In genomic region chr15:28103831-28104230, GRCh38 we compare ENCODE assay signal across 16 cellular contexts. TPM values are rescaled to one million over a fixed set of nuclear protein-coding genes. Genes with fewer than 3 reads are reported as not detected.
A peak's percentile ranks its signal among the peaks of the same experiment; 100 is the strongest.
DNase-seq lines count a peak whose midpoint lies in the region; ATAC-seq and TF ChIP-seq lines count a peak whose summit lies in the region.
"Had no signal": no experiment of that assay in that cellular context is flagged by ENCODE, and none has a peak within 500 bp of the region (broad histone marks: within the 10 kb centered on the region; RNA-seq: fewer than 3 reads in every experiment).

No MANE protein-coding gene starts in this region.

- no peak overlapping the region for H3K27ac ChIP-seq in osteoblast (ENCODE audit: low read depth, low read length)
- H3K27ac ChIP-seq in brain microvascular endothelial cell: no peak overlapping the region
- H3K27ac ChIP-seq in CD8-positive, alpha-beta T cell (ENCODE audit: low read depth, low read length): no peak overlapping the region
- H3K27ac ChIP-seq: 22Rv1 had no signal

- DNase-seq in activated naive CD4-positive, alpha-beta T cell treated with anti-CD3 and anti-CD28 coated beads, Interleukin-2, amount 10 ng/mL, durations not matched to agents 7 days and 5 days: peak; percentile 18
- DNase-seq in activated naive CD4-positive, alpha-beta T cell treated with anti-CD3 and anti-CD28 coated beads for 36 hours: no peak
- DNase-seq in islet precursor cell: peak; percentile 22
- peak; percentile 45 for DNase-seq in osteoblast (ENCODE audit: insufficient read length, low spot score, missing footprints)
- peak; percentile 53 for DNase-seq in type B pancreatic cell (ENCODE audit: extremely low spot score, unreplicated experiment)
- DNase-seq in brain microvascular endothelial cell: no peak
- no peak for DNase-seq in CD8-positive, alpha-beta T cell
- no peak for DNase-seq in stimulated activated naive CD4-positive, alpha-beta T cell (lab: John Stamatoyannopoulos, UW)
- DNase-seq: Calu3, DMS 273 treated with DMSO at 0.1 percent for 48 hours, GOT3 had no signal

- no peak overlapping the region for H3K27ac Mint-ChIP-seq in activated naive CD4-positive, alpha-beta T cell treated with anti-CD3 and anti-CD28 coated beads, Interleukin-2, amount 10 ng/mL, durations not matched to agents 7 days and 5 days
- H3K27ac Mint-ChIP-seq in activated naive CD4-positive, alpha-beta T cell treated with anti-CD3 and anti-CD28 coated beads for 36 hours: no peak overlapping the region
- H3K27ac Mint-ChIP-seq in type B pancreatic cell: no peak overlapping the region
- H3K27ac Mint-ChIP-seq in CD8-positive, alpha-beta T cell: no peak overlapping the region

- H3K4me1 ChIP-seq in osteoblast (ENCODE audit: insufficient read depth, low read length): no peaks in the 10 kb centered on the region
- peaks cover 24% of the 10 kb centered on the region for H3K4me1 ChIP-seq in CD8-positive, alpha-beta T cell (ENCODE audit: insufficient read depth, low read length)

- POLR2A ChIA-PET in CD8-positive, alpha-beta T cell (lab: Charles Lee): no interaction called here

- in situ Hi-C loops in brain microvascular endothelial cell (cut with HindIII; ENCODE audit: low pct_ligation_motif_present, low sequenced_read_pairs): no loop called here

- no peaks in the 10 kb centered on the region for H4K20me1 ChIP-seq in osteoblast (ENCODE audit: insufficient read depth, low read length)

- H3K9me3 ChIP-seq in osteoblast (ENCODE audit: low read depth, low read length): no peaks in the 10 kb centered on the region
- no peaks in the 10 kb centered on the region for H3K9me3 ChIP-seq in CD8-positive, alpha-beta T cell (ENCODE audit: low read length)
- H3K9me3 ChIP-seq: HAP-1 had no signal

- H3K79me2 ChIP-seq in osteoblast (ENCODE audit: insufficient read depth, low read length): no peaks in the 10 kb centered on the region

- ATAC-seq in CD8-positive, alpha-beta T cell: no peak
- ATAC-seq: GM12878 had no signal

- H3K9me3 Mint-ChIP-seq in activated naive CD4-positive, alpha-beta T cell treated with anti-CD3 and anti-CD28 coated beads, Interleukin-2, amount 10 ng/mL, durations not matched to agents 7 days and 5 days: no peaks in the 10 kb centered on the region
- H3K9me3 Mint-ChIP-seq in activated naive CD4-positive, alpha-beta T cell treated with anti-CD3 and anti-CD28 coated beads for 36 hours: no peaks in the 10 kb centered on the region
- no peaks in the 10 kb centered on the region for H3K9me3 Mint-ChIP-seq in type B pancreatic cell
- H3K9me3 Mint-ChIP-seq in CD8-positive, alpha-beta T cell: no peaks in the 10 kb centered on the region

- no peak overlapping the region for H2AFZ ChIP-seq in osteoblast (ENCODE audit: low read length)

- no peak for TF ChIP-seq CTCF in osteoblast (IDR thresholded peaks at IDR 0.05; ENCODE audit: extremely low read depth, low read depth, low read length)
- no peak for TF ChIP-seq CTCF in type B pancreatic cell (conservative IDR thresholded peaks at IDR 0.05)
- TF ChIP-seq CTCF in brain microvascular endothelial cell (IDR thresholded peaks at IDR 0.05; ENCODE audit: low read depth, low read length, missing control alignments): no peak
- TF ChIP-seq CTCF in CD8-positive, alpha-beta T cell (IDR thresholded peaks at IDR 0.05): no peak

- H3K4me3 Mint-ChIP-seq in activated naive CD4-positive, alpha-beta T cell treated with anti-CD3 and anti-CD28 coated beads, Interleukin-2, amount 10 ng/mL, durations not matched to agents 7 days and 5 days: no peak overlapping the region
- no peak overlapping the region for H3K4me3 Mint-ChIP-seq in activated naive CD4-positive, alpha-beta T cell treated with anti-CD3 and anti-CD28 coated beads for 36 hours
- H3K4me3 Mint-ChIP-seq in type B pancreatic cell: peak overlapping the region; percentile 24
- no peak overlapping the region for H3K4me3 Mint-ChIP-seq in CD8-positive, alpha-beta T cell

- H3K27me3 Mint-ChIP-seq in activated naive CD4-positive, alpha-beta T cell treated with anti-CD3 and anti-CD28 coated beads, Interleukin-2, amount 10 ng/mL, durations not matched to agents 7 days and 5 days: peaks cover 89% of the 10 kb centered on the region
- peaks cover 51% of the 10 kb centered on the region for H3K27me3 Mint-ChIP-seq in activated naive CD4-positive, alpha-beta T cell treated with anti-CD3 and anti-CD28 coated beads for 36 hours (ENCODE audit: low read depth)
- peaks cover 67% of the 10 kb centered on the region for H3K27me3 Mint-ChIP-seq in type B pancreatic cell
- H3K27me3 Mint-ChIP-seq in CD8-positive, alpha-beta T cell (ENCODE audit: low read depth): peaks cover 44% of the 10 kb centered on the region

- H3K36me3 ChIP-seq in osteoblast (ENCODE audit: insufficient read depth, low read length) (no peaks in the 10 kb centered on the region), brain microvascular endothelial cell (replicated peaks) (no peaks in the 10 kb centered on the region)
- H3K36me3 ChIP-seq in CD8-positive, alpha-beta T cell (ENCODE audit: insufficient read depth, low read length): no peaks in the 10 kb centered on the region
- H3K36me3 ChIP-seq: HAP-1 had no signal

- H3K4me3 ChIP-seq in osteoblast (ENCODE audit: insufficient read depth, low read length) (no peak overlapping the region), brain microvascular endothelial cell (ENCODE audit: low read depth, low read length) (no peak overlapping the region)
- H3K4me3 ChIP-seq in CD8-positive, alpha-beta T cell (ENCODE audit: low read depth, low read length): no peak overlapping the region
- H3K4me3 ChIP-seq: GM12878, HAP-1 had no signal

- peaks cover 20% of the 10 kb centered on the region for H3K4me1 Mint-ChIP-seq in activated naive CD4-positive, alpha-beta T cell treated with anti-CD3 and anti-CD28 coated beads, Interleukin-2, amount 10 ng/mL, durations not matched to agents 7 days and 5 days
- H3K4me1 Mint-ChIP-seq in activated naive CD4-positive, alpha-beta T cell treated with anti-CD3 and anti-CD28 coated beads for 36 hours (ENCODE audit: low read depth): peaks cover 12% of the 10 kb centered on the region
- H3K4me1 Mint-ChIP-seq in type B pancreatic cell (ENCODE audit: unreplicated experiment): peaks cover 3% of the 10 kb centered on the region
- H3K4me1 Mint-ChIP-seq in CD8-positive, alpha-beta T cell (ENCODE audit: low read depth): peaks cover 22% of the 10 kb centered on the region

- CTCF ChIA-PET in activated naive CD4-positive, alpha-beta T cell treated with anti-CD3 and anti-CD28 coated beads, Interleukin-2, amount 10 ng/mL, durations not matched to agents 7 days and 5 days (lab: Charles Lee): no interaction called here
- CTCF ChIA-PET in activated naive CD4-positive, alpha-beta T cell treated with anti-CD3 and anti-CD28 coated beads for 36 hours (lab: Charles Lee): interaction anchor here (0.6 kb wide), 1 partner anchor 51 kb away, joined by 3 read pairs; no protein-coding TSS in a partner anchor
- CTCF ChIA-PET in CD8-positive, alpha-beta T cell (lab: Charles Lee): no interaction called here

- H3K36me3 Mint-ChIP-seq in activated naive CD4-positive, alpha-beta T cell treated with anti-CD3 and anti-CD28 coated beads, Interleukin-2, amount 10 ng/mL, durations not matched to agents 7 days and 5 days: peaks cover 3% of the 10 kb centered on the region
- H3K36me3 Mint-ChIP-seq in activated naive CD4-positive, alpha-beta T cell treated with anti-CD3 and anti-CD28 coated beads for 36 hours (ENCODE audit: low read depth): no peaks in the 10 kb centered on the region
- H3K36me3 Mint-ChIP-seq in type B pancreatic cell: peaks cover 3% of the 10 kb centered on the region
- peaks cover 2% of the 10 kb centered on the region for H3K36me3 Mint-ChIP-seq in CD8-positive, alpha-beta T cell

- intact Hi-C loops in activated naive CD4-positive, alpha-beta T cell treated with anti-CD3 and anti-CD28 coated beads for 36 hours (cut with micrococcal nuclease): no loop called here
- intact Hi-C loops in CD8-positive, alpha-beta T cell (cut with DNase I, micrococcal nuclease): no loop called here

- H3K27me3 ChIP-seq in osteoblast (ENCODE audit: insufficient read depth, low read length): peaks cover 15% of the 10 kb centered on the region
- peaks cover 3% of the 10 kb centered on the region for H3K27me3 ChIP-seq in brain microvascular endothelial cell (replicated peaks)
- peaks cover 12% of the 10 kb centered on the region for H3K27me3 ChIP-seq in CD8-positive, alpha-beta T cell (ENCODE audit: insufficient read depth, low read length)

- H3K4me2 ChIP-seq in osteoblast (ENCODE audit: insufficient read depth, low read length): no peak overlapping the region

RNA-seq across cellular contexts. Expression of gene OCA2, which starts 4.7 kb away (rescaled TPM):
- total RNA-seq in activated naive CD4-positive, alpha-beta T cell treated with anti-CD3 and anti-CD28 coated beads for 36 hours: not detected
- not detected in 2 replicates for total RNA-seq in osteoblast
- total RNA-seq in type B pancreatic cell (ENCODE audit: low replicate concordance): 1.4 and 2.8 TPM in 2 replicates
- total RNA-seq in CD8-positive, alpha-beta T cell: not detected
- total RNA-seq: Calu3, Daoy, GM12878, HT-29 had no signal

Comparison
In these comparisons a context has a peak if more than half of its experiments do, and no peak if none do; other contexts are left out.
1. DNase-seq: peak in activated naive CD4-positive, alpha-beta T cell treated with anti-CD3 and anti-CD28 coated beads, Interleukin-2, amount 10 ng/mL, durations not matched to agents 7 days and 5 days (single experiment), islet precursor cell (single experiment), osteoblast (single experiment) and type B pancreatic cell (single experiment); none in activated naive CD4-positive, alpha-beta T cell treated with anti-CD3 and anti-CD28 coated beads for 36 hours (single experiment), brain microvascular endothelial cell (single experiment), CD8-positive, alpha-beta T cell (0 of 7) and stimulated activated naive CD4-positive, alpha-beta T cell (0 of 6).